Comparison of ENCODE assay signal across 1 cellular context in genomic region chr16:66549284-66550131, GRCh38.
A peak's percentile ranks its signal among the peaks of the same experiment; 100 is the strongest.
TF ChIP-seq lines count a peak whose summit lies in the region.

Gene TK2 (minus strand): TSS chr16:66550122. CDS start chr16:66550061, 61 bp downstream.

TF ChIP-seq in K562, 482 proteins besides CTCF, POLR2A, EP300 and RAD21 (continued from another document and continues in another):
- TF ChIP-seq MTA3 (IDR thresholded peaks at IDR 0.05; ENCODE audit: borderline replicate concordance) (no peak), BRF1 (IDR thresholded peaks at IDR 0.05; ENCODE audit: borderline replicate concordance, extremely low read depth, insufficient read length) (no peak), HNRNPK (IDR thresholded peaks at IDR 0.05; ENCODE audit: low read depth, low read length, poor library complexity, severe bottlenecking) (no peak), ZNF282 (CRISPR knock-in tag; IDR thresholded peaks at IDR 0.05) (no peak), ZNF354B (CRISPR knock-in tag; IDR thresholded peaks at IDR 0.05) (no peak), BCOR (IDR thresholded peaks at IDR 0.05) (no peak), ZBTB34 (CRISPR knock-in tag; IDR thresholded peaks at IDR 0.05) (no peak), MEIS2 (IDR thresholded peaks at IDR 0.05; ENCODE audit: partially characterized antibody) (no peak), NKRF (IDR thresholded peaks at IDR 0.05; ENCODE audit: borderline replicate concordance) (no peak), ATF3 (IDR thresholded peaks at IDR 0.05) (no peak), ATF3 (CRISPR knock-in tag; conservative IDR thresholded peaks at IDR 0.05) (no peak), TAF1 (IDR thresholded peaks at IDR 0.05; ENCODE audit: control insufficient read depth, extremely low read depth, insufficient read depth, low read length, severe bottlenecking) (peak; percentile 58), RB1 (IDR thresholded peaks at IDR 0.05; ENCODE audit: low read depth) (peak; percentile 75; the same call in 1 of the 2 replicates), RFX7 (CRISPR knock-in tag; IDR thresholded peaks at IDR 0.05) (no peak), ATF2 (CRISPR knock-in tag; IDR thresholded peaks at IDR 0.05) (no peak), PTRF (tag; IDR thresholded peaks at IDR 0.05) (no peak), ZNF324 (CRISPR knock-in tag; IDR thresholded peaks at IDR 0.05) (no peak), DLX4 (CRISPR knock-in tag; IDR thresholded peaks at IDR 0.05) (no peak), ZFX (CRISPR knock-in tag; IDR thresholded peaks at IDR 0.05) (peak; percentile 96), ZNF12 (CRISPR knock-in tag; IDR thresholded peaks at IDR 0.05) (0 out of 2 replicates have a peak, but pooled peaks have one; percentile 45), E2F6 (IDR thresholded peaks at IDR 0.05; ENCODE audit: borderline replicate concordance in 1 of 2, extremely low read depth in 1 of 2, insufficient read depth in 1 of 2, insufficient read length in 1 of 2, low read depth in 1 of 2, low read length in 1 of 2, poor library complexity in 1 of 2, severe bottlenecking in 1 of 2) (peak; percentile 8 to 54), PHF20 (IDR thresholded peaks at IDR 0.05; ENCODE audit: partially characterized antibody) (peak; percentile 53), USF1 (CRISPR knock-in tag; IDR thresholded peaks at IDR 0.05) (no peak), FOXO4 (CRISPR knock-in tag; IDR thresholded peaks at IDR 0.05) (0 out of 2 replicates have a peak, but pooled peaks have one; percentile 9), ZNF512 (tag; IDR thresholded peaks at IDR 0.05) (no peak), ZNF165 (CRISPR knock-in tag; IDR thresholded peaks at IDR 0.05; ENCODE audit: borderline replicate concordance) (no peak), NFRKB (IDR thresholded peaks at IDR 0.05; ENCODE audit: low read depth) (peak; percentile 78; the same call in 1 of the 2 replicates), SETDB1 (IDR thresholded peaks at IDR 0.05; ENCODE audit: low read length) (no peak), POLR2G (IDR thresholded peaks at IDR 0.05; ENCODE audit: low read depth, low read length) (peak; percentile 95), ZNF232 (CRISPR knock-in tag; IDR thresholded peaks at IDR 0.05) (no peak), HDGF (IDR thresholded peaks at IDR 0.05) (no peak), RBM22 (IDR thresholded peaks at IDR 0.05; ENCODE audit: low read depth, low read length, poor library complexity, severe bottlenecking) (peak; percentile 71), ZNF79 (CRISPR knock-in tag; IDR thresholded peaks at IDR 0.05; ENCODE audit: low read depth) (no peak), ZNF668 (CRISPR knock-in tag; IDR thresholded peaks at IDR 0.05) (no peak), TCF15 (CRISPR knock-in tag; IDR thresholded peaks at IDR 0.05) (no peak), ZKSCAN1 (IDR thresholded peaks at IDR 0.05; ENCODE audit: low read depth, low read length) (no peak), CGGBP1 (CRISPR knock-in tag; IDR thresholded peaks at IDR 0.05) (no peak), ZBTB49 (CRISPR knock-in tag; IDR thresholded peaks at IDR 0.05; ENCODE audit: borderline replicate concordance) (no peak)
